ENCODE assay signal across 8 cellular contexts in the genomic region with DNA sequence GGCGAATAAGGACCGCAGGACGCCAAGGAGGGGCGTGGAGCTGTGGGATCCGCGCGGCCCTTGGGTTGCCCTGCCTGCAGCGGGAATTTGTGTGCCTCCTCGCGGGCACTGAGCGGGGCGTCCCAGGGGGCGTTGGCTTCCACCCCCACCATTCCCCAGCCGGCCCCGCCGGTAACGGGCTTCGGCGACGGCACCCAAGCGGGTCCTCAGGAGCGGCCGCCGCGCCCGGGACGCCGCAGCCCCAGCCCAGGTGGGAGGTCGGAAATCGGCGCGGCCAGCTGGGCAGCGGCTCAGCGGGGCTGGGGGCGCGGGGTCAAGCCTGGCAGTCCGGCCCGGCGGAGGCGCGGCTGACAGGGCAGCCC. TPM values are rescaled to one million over a fixed set of nuclear protein-coding genes. Genes with fewer than 3 reads are reported as not detected.
DNase-seq lines count a peak whose midpoint lies in the region; ATAC-seq and TF ChIP-seq lines count a peak whose summit lies in the region.

No MANE protein-coding gene starts in this region.

- peak overlapping the region; percentile 72 for H3K4me3 Mint-ChIP-seq in activated T-helper 2 cell treated with anti-CD3 and anti-CD28 coated beads, Interferon-gamma antibody, Interleukin-2, Interleukin-4, amounts not matched to agents 10 μg/mL and 5 μg/mL and 100 μg/mL, durations not matched to agents 14 hours and 24 hours and 36 hours (ENCODE audit: low read depth)
- peak overlapping the region; percentile 88 for H3K4me3 Mint-ChIP-seq in glutamatergic neuron (ENCODE audit: unreplicated experiment)

- no peaks in the 10 kb centered on the region for H3F3A ChIP-seq in Loucy (ENCODE audit: low read depth)

- H2AFZ ChIP-seq in Loucy (ENCODE audit: low read length): peak overlapping the region; percentile 87; the same call in 1 of the 2 replicates
- H2AFZ ChIP-seq in osteoblast (ENCODE audit: low read length): peak overlapping the region; percentile 48

- intact Hi-C loops in activated T-helper 2 cell treated with anti-CD3 and anti-CD28 coated beads, Interferon-gamma antibody, Interleukin-2, Interleukin-4, amounts not matched to agents 10 μg/mL and 5 μg/mL and 100 μg/mL, durations not matched to agents 14 hours and 24 hours and 36 hours (cut with micrococcal nuclease): loop anchor here (2.0 to 5.0 kb wide), 3 partner anchors 112 to 169 kb away; a partner anchor contains a TSS

- peak overlapping the region; percentile 84 for H3K4me2 ChIP-seq in Loucy (ENCODE audit: low read depth, low read length, poor library complexity, severe bottlenecking)
- H3K4me2 ChIP-seq in osteoblast (ENCODE audit: insufficient read depth, low read length): peak overlapping the region; percentile 77

- H3K27me3 Mint-ChIP-seq in activated T-helper 2 cell treated with anti-CD3 and anti-CD28 coated beads, Interferon-gamma antibody, Interleukin-2, Interleukin-4, amounts not matched to agents 10 μg/mL and 5 μg/mL and 100 μg/mL, durations not matched to agents 14 hours and 24 hours and 36 hours (ENCODE audit: low read depth): peaks cover 44% of the 10 kb centered on the region
- H3K27me3 Mint-ChIP-seq in glutamatergic neuron (ENCODE audit: unreplicated experiment): peaks cover 3% of the 10 kb centered on the region

- H3K9me2 ChIP-seq in Loucy (replicated peaks; ENCODE audit: low read depth, low read length): no peaks in the 10 kb centered on the region

- peak overlapping the region; percentile 82 for H3K4me3 ChIP-seq in Loucy (ENCODE audit: low read length, poor library complexity, severe bottlenecking)
- H3K4me3 ChIP-seq in osteoblast (ENCODE audit: insufficient read depth, low read length): peak overlapping the region; percentile 77

- H3K36me3 ChIP-seq in Loucy (ENCODE audit: insufficient read depth, low read length) (no peaks in the 10 kb centered on the region), osteoblast (ENCODE audit: insufficient read depth, low read length) (no peaks in the 10 kb centered on the region)

- peaks cover 29% of the 10 kb centered on the region for H3K4me1 ChIP-seq in Loucy (ENCODE audit: insufficient read depth, low read length, poor library complexity, severe bottlenecking)
- peaks cover 57% of the 10 kb centered on the region for H3K4me1 ChIP-seq in osteoblast (ENCODE audit: insufficient read depth, low read length)

- peak; percentile 33 for ATAC-seq in GM19324 (IDR thresholded peaks at IDR 0.05; ENCODE audit: low FRiP score, unreplicated experiment)

- no peaks in the 10 kb centered on the region for H3K9me3 Mint-ChIP-seq in activated T-helper 2 cell treated with anti-CD3 and anti-CD28 coated beads, Interferon-gamma antibody, Interleukin-2, Interleukin-4, amounts not matched to agents 10 μg/mL and 5 μg/mL and 100 μg/mL, durations not matched to agents 14 hours and 24 hours and 36 hours
- peaks cover 6% of the 10 kb centered on the region for H3K9me3 Mint-ChIP-seq in glutamatergic neuron (ENCODE audit: unreplicated experiment)

- in situ Hi-C loops in ACHN (cut with HindIII; ENCODE audit: low pct_ligation_motif_present, low pct_unique_long_range_greater_than_20kb, low sequenced_read_pairs): no loop called here

- H3K27ac ChIP-seq in osteoblast (ENCODE audit: low read depth, low read length): peak overlapping the region; percentile 66

- H3K9me3 ChIP-seq in Loucy (ENCODE audit: insufficient read depth, low read depth, low read length) (no peaks in the 10 kb centered on the region), osteoblast (ENCODE audit: low read depth, low read length) (no peaks in the 10 kb centered on the region)

- DNase-seq in ACHN (peak; percentile 50), glutamatergic neuron (peak; percentile 51), osteoblast (ENCODE audit: insufficient read length, low spot score, missing footprints) (peak; percentile 73), NOMO-1 treated with dmso at 0.1 percent for 144 hours (lab: John Stamatoyannopoulos, UW; ENCODE audit: unreplicated experiment) (no peak), NCI-H187 (lab: John Stamatoyannopoulos, UW) (no peak)
- peak; percentile 25 for DNase-seq in activated T-helper 2 cell treated with anti-CD3 and anti-CD28 coated beads, Interferon-gamma antibody, Interleukin-2, Interleukin-4, amounts not matched to agents 10 μg/mL and 5 μg/mL and 100 μg/mL, durations not matched to agents 14 hours and 24 hours and 36 hours (ENCODE audit: low spot score)

- H3K9ac ChIP-seq in Loucy (ENCODE audit: low read depth, low read length, poor library complexity, severe bottlenecking): peak overlapping the region; percentile 64

- peaks cover 12% of the 10 kb centered on the region for H3K4me1 Mint-ChIP-seq in activated T-helper 2 cell treated with anti-CD3 and anti-CD28 coated beads, Interferon-gamma antibody, Interleukin-2, Interleukin-4, amounts not matched to agents 10 μg/mL and 5 μg/mL and 100 μg/mL, durations not matched to agents 14 hours and 24 hours and 36 hours (ENCODE audit: low read depth)
- H3K4me1 Mint-ChIP-seq in glutamatergic neuron (ENCODE audit: low read depth, unreplicated experiment): peaks cover 12% of the 10 kb centered on the region

- TF ChIP-seq CTCF in Loucy (conservative IDR thresholded peaks at IDR 0.05; ENCODE audit: low read length) (no peak), glutamatergic neuron (IDR thresholded peaks at IDR 0.05; ENCODE audit: partially characterized antibody, unreplicated experiment) (no peak), osteoblast (IDR thresholded peaks at IDR 0.05; ENCODE audit: extremely low read depth, low read depth, low read length) (no peak)

- no peaks in the 10 kb centered on the region for H3K79me2 ChIP-seq in Loucy (ENCODE audit: insufficient read depth, low read length)
- peaks cover 12% of the 10 kb centered on the region for H3K79me2 ChIP-seq in osteoblast (ENCODE audit: insufficient read depth, low read length)

- H3K36me3 Mint-ChIP-seq in activated T-helper 2 cell treated with anti-CD3 and anti-CD28 coated beads, Interferon-gamma antibody, Interleukin-2, Interleukin-4, amounts not matched to agents 10 μg/mL and 5 μg/mL and 100 μg/mL, durations not matched to agents 14 hours and 24 hours and 36 hours (ENCODE audit: low read depth): no peaks in the 10 kb centered on the region
- H3K36me3 Mint-ChIP-seq in glutamatergic neuron (ENCODE audit: unreplicated experiment): no peaks in the 10 kb centered on the region

- no peaks in the 10 kb centered on the region for H3K27me3 ChIP-seq in Loucy (ENCODE audit: insufficient read depth, low read length, poor library complexity, severe bottlenecking)
- H3K27me3 ChIP-seq in osteoblast (ENCODE audit: insufficient read depth, low read length): no peaks in the 10 kb centered on the region

- H3K27ac Mint-ChIP-seq in activated T-helper 2 cell treated with anti-CD3 and anti-CD28 coated beads, Interferon-gamma antibody, Interleukin-2, Interleukin-4, amounts not matched to agents 10 μg/mL and 5 μg/mL and 100 μg/mL, durations not matched to agents 14 hours and 24 hours and 36 hours: no peak overlapping the region
- H3K27ac Mint-ChIP-seq in glutamatergic neuron (ENCODE audit: unreplicated experiment): no peak overlapping the region

- H4K20me1 ChIP-seq in Loucy (ENCODE audit: insufficient read depth, low read length, poor library complexity, severe bottlenecking): no peaks in the 10 kb centered on the region
- H4K20me1 ChIP-seq in osteoblast (ENCODE audit: insufficient read depth, low read length): peaks cover 6% of the 10 kb centered on the region

RNA-seq across cellular contexts. Expression of a gene that starts 0.3 kb away (rescaled TPM):
- total RNA-seq in activated T-helper 2 cell treated with anti-CD3 and anti-CD28 coated beads, Interferon-gamma antibody, Interleukin-2, Interleukin-4, amounts not matched to agents 10 μg/mL and 5 μg/mL and 100 μg/mL, durations not matched to agents 14 hours and 24 hours and 36 hours: 0.60 and 1.5 TPM in 2 replicates
- 11.8 TPM for total RNA-seq in glutamatergic neuron (ENCODE audit: unreplicated experiment)
- 28.6 and 29.7 TPM in 2 replicates for total RNA-seq in osteoblast

Comparison
In these comparisons a context has a peak if more than half of its experiments do, and no peak if none do; other contexts are left out.
1. DNase-seq: peak in ACHN (single experiment), activated T-helper 2 cell treated with anti-CD3 and anti-CD28 coated beads, Interferon-gamma antibody, Interleukin-2, Interleukin-4, amounts not matched to agents 10 μg/mL and 5 μg/mL and 100 μg/mL, durations not matched to agents 14 hours and 24 hours and 36 hours (single experiment), glutamatergic neuron (single experiment) and osteoblast (single experiment); none in NOMO-1 treated with dmso at 0.1 percent for 144 hours (single experiment) and NCI-H187 (0 of 2).